Comparison of ENCODE assay signal across 26 cellular contexts in genomic region chr11:75073459-75074190, GRCh38. TPM values are rescaled to one million over a fixed set of nuclear protein-coding genes. Genes with fewer than 3 reads are reported as not detected.
DNase-seq lines count a peak whose midpoint lies in the region; ATAC-seq, FAIRE-seq and TF ChIP-seq lines count a peak whose summit lies in the region.
"Had no signal": no experiment of that assay in that cellular context is flagged by ENCODE, and none has a peak within 500 bp of the region (broad histone marks: within the 10 kb centered on the region; RNA-seq: fewer than 3 reads in every experiment).

No MANE protein-coding gene starts in this region.

- H3K27ac ChIP-seq in HepG2 (ENCODE audit: extremely low read length, insufficient read depth, low read length): no peak overlapping the region
- H3K27ac ChIP-seq in right lobe of liver: no peak overlapping the region
- H3K27ac ChIP-seq: right atrium auricular region, thoracic aorta had no signal

- intact Hi-C loops in HepG2 (cut with micrococcal nuclease; ENCODE audit: unreplicated experiment) (no loop called here), right lobe of liver (cut with DNase I) (no loop called here)
- intact Hi-C loops in activated T-helper 2 cell treated with anti-CD3 and anti-CD28 coated beads, Interferon-gamma antibody, Interleukin-2, Interleukin-4, amounts not matched to agents 10 μg/mL and 5 μg/mL and 100 μg/mL, durations not matched to agents 14 hours and 24 hours and 36 hours (cut with micrococcal nuclease): no loop called here

- H3K9ac ChIP-seq in HepG2 (ENCODE audit: insufficient read depth, low read depth, low read length) (no peak overlapping the region), Loucy (ENCODE audit: low read depth, low read length, poor library complexity, severe bottlenecking) (no peak overlapping the region)

- in situ Hi-C loops in HepG2 (cut with HindIII; ENCODE audit: extremely low pct_ligation_motif_present, low pct_unique_long_range_greater_than_20kb): no loop called here

- no peak for FAIRE-seq in HepG2 (lab: Jason Lieb, UNC)
- FAIRE-seq: GM12891 had no signal

- POLR2A ChIA-PET in HepG2 (lab: Yijun Ruan, JAX): no interaction called here

- H3K27me3 Mint-ChIP-seq in activated T-helper 2 cell treated with anti-CD3 and anti-CD28 coated beads, Interferon-gamma antibody, Interleukin-2, Interleukin-4, amounts not matched to agents 10 μg/mL and 5 μg/mL and 100 μg/mL, durations not matched to agents 14 hours and 24 hours and 36 hours (ENCODE audit: low read depth): peaks cover 27% of the 10 kb centered on the region

- H3K4me2 ChIP-seq in HepG2 (ENCODE audit: low read depth, low read length) (peak overlapping the region; percentile 48; the same call in 1 of the 2 replicates), Loucy (ENCODE audit: low read depth, low read length, poor library complexity, severe bottlenecking) (no peak overlapping the region)

- H3K27me3 ChIP-seq in HepG2 (ENCODE audit: control insufficient read depth in 1 of 2, insufficient read depth in 2 of 2, low read length in 2 of 2): no peaks in the 10 kb centered on the region
- H3K27me3 ChIP-seq in right lobe of liver: no peaks in the 10 kb centered on the region
- H3K27me3 ChIP-seq in Loucy (ENCODE audit: insufficient read depth, low read length, poor library complexity, severe bottlenecking): peaks cover 4% of the 10 kb centered on the region
- H3K27me3 ChIP-seq: right atrium auricular region had no signal

- H4K20me1 ChIP-seq in HepG2 (ENCODE audit: insufficient read depth, low read length): no peaks in the 10 kb centered on the region
- no peaks in the 10 kb centered on the region for H4K20me1 ChIP-seq in Loucy (ENCODE audit: insufficient read depth, low read length, poor library complexity, severe bottlenecking)

- TF ChIP-seq EP300 in HepG2 (IDR thresholded peaks at IDR 0.05; ENCODE audit: low read depth in 2 of 2, low read length in 2 of 2) (no peak), HepG2 (CRISPR knock-in tag; IDR thresholded peaks at IDR 0.05; ENCODE audit: borderline replicate concordance) (no peak)

- no peaks in the 10 kb centered on the region for H3K36me3 Mint-ChIP-seq in activated T-helper 2 cell treated with anti-CD3 and anti-CD28 coated beads, Interferon-gamma antibody, Interleukin-2, Interleukin-4, amounts not matched to agents 10 μg/mL and 5 μg/mL and 100 μg/mL, durations not matched to agents 14 hours and 24 hours and 36 hours (ENCODE audit: low read depth)
- H3K36me3 Mint-ChIP-seq: CD8-positive, alpha-beta memory T cell had no signal

- TF ChIP-seq POLR2A in HepG2 (IDR thresholded peaks at IDR 0.05; ENCODE audit: insufficient read depth in 1 of 2, low read depth in 2 of 2, low read length in 2 of 2) (no peak), right lobe of liver (IDR thresholded peaks at IDR 0.05) (no peak)

- H3K79me2 ChIP-seq in HepG2 (ENCODE audit: insufficient read depth, low read length): no peaks in the 10 kb centered on the region
- H3K79me2 ChIP-seq in Loucy (ENCODE audit: insufficient read depth, low read length): no peaks in the 10 kb centered on the region

- H3K27ac Mint-ChIP-seq in activated T-helper 2 cell treated with anti-CD3 and anti-CD28 coated beads, Interferon-gamma antibody, Interleukin-2, Interleukin-4, amounts not matched to agents 10 μg/mL and 5 μg/mL and 100 μg/mL, durations not matched to agents 14 hours and 24 hours and 36 hours: no peak overlapping the region
- H3K27ac Mint-ChIP-seq: CD8-positive, alpha-beta memory T cell; effector memory CD8-positive, alpha-beta T cell had no signal

- H3K9me3 Mint-ChIP-seq in activated T-helper 2 cell treated with anti-CD3 and anti-CD28 coated beads, Interferon-gamma antibody, Interleukin-2, Interleukin-4, amounts not matched to agents 10 μg/mL and 5 μg/mL and 100 μg/mL, durations not matched to agents 14 hours and 24 hours and 36 hours: peaks cover 2% of the 10 kb centered on the region

- H3K4me3 Mint-ChIP-seq in activated T-helper 2 cell treated with anti-CD3 and anti-CD28 coated beads, Interferon-gamma antibody, Interleukin-2, Interleukin-4, amounts not matched to agents 10 μg/mL and 5 μg/mL and 100 μg/mL, durations not matched to agents 14 hours and 24 hours and 36 hours (ENCODE audit: low read depth): no peak overlapping the region
- H3K4me3 Mint-ChIP-seq: CD8-positive, alpha-beta memory T cell; effector memory CD8-positive, alpha-beta T cell had no signal

- no peaks in the 10 kb centered on the region for H3F3A ChIP-seq in Loucy (ENCODE audit: low read depth)

- 38% methylated on average over 3 of the region's 3 CpGs for WGBS in HepG2 (ENCODE audit: low lambda C conversion rate)
- 65% methylated on average over 2 of the region's 3 CpGs for WGBS in right lobe of liver (ENCODE audit: insufficient coverage, low coverage, low lambda C conversion rate, missing lambda C conversion rate)

- no peaks in the 10 kb centered on the region for H3K9me2 ChIP-seq in Loucy (replicated peaks; ENCODE audit: low read depth, low read length)

- no TSS peak for BruUV-seq in HepG2 (replicated peaks; lab: Mats Ljungman, UMichigan)

- H2AFZ ChIP-seq in HepG2 (ENCODE audit: low read length) (no peak overlapping the region), Loucy (ENCODE audit: low read length) (no peak overlapping the region)

- H3K4me3 ChIP-seq in HepG2 (replicated peaks in 1 of 3; ENCODE audit: insufficient read depth in 1 of 3, low read depth in 2 of 3, low read length in 3 of 3) (no peak overlapping the region), right lobe of liver (no peak overlapping the region), Loucy (ENCODE audit: low read length, poor library complexity, severe bottlenecking) (no peak overlapping the region), choroid plexus epithelial cell (ENCODE audit: low read depth, low read length) (no peak overlapping the region)
- H3K4me3 ChIP-seq: lung, right atrium auricular region, thoracic aorta had no signal

- H3K9me3 ChIP-seq in HepG2 (ENCODE audit: low read length): no peaks in the 10 kb centered on the region
- H3K9me3 ChIP-seq in right lobe of liver: no peaks in the 10 kb centered on the region
- H3K9me3 ChIP-seq in Loucy (ENCODE audit: insufficient read depth, low read depth, low read length): no peaks in the 10 kb centered on the region
- H3K9me3 ChIP-seq: right atrium auricular region, thoracic aorta had no signal

- H3K4me1 Mint-ChIP-seq in activated T-helper 2 cell treated with anti-CD3 and anti-CD28 coated beads, Interferon-gamma antibody, Interleukin-2, Interleukin-4, amounts not matched to agents 10 μg/mL and 5 μg/mL and 100 μg/mL, durations not matched to agents 14 hours and 24 hours and 36 hours (ENCODE audit: low read depth): peaks cover 4% of the 10 kb centered on the region
- H3K4me1 Mint-ChIP-seq: CD8-positive, alpha-beta memory T cell had no signal

- peak; percentile 82 for ATAC-seq in HepG2
- ATAC-seq in right lobe of liver: no peak
- ATAC-seq in HG02798 (IDR thresholded peaks at IDR 0.05; ENCODE audit: poor library complexity, unreplicated experiment): no peak
- ATAC-seq: effector memory CD8-positive, alpha-beta T cell had no signal

- DNase-seq in HepG2 (ENCODE audit: low spot score): peak; percentile 7
- no peak for DNase-seq in right lobe of liver
- no peak for DNase-seq in choroid plexus epithelial cell (ENCODE audit: low read depth)
- DNase-seq in activated T-helper 2 cell treated with anti-CD3 and anti-CD28 coated beads, Interferon-gamma antibody, Interleukin-2, Interleukin-4, amounts not matched to agents 10 μg/mL and 5 μg/mL and 100 μg/mL, durations not matched to agents 14 hours and 24 hours and 36 hours (ENCODE audit: low spot score): no peak
- DNase-seq in COLO668 (lab: John Stamatoyannopoulos, UW; ENCODE audit: unreplicated experiment): no peak
- no peak for DNase-seq in AG08395 (ENCODE audit: low spot score)
- DNase-seq: activated CD4-positive, alpha-beta T cell treated with anti-CD3 and anti-CD28 coated beads, Interleukin-2, amount 50 U/mL, for 4 hours; activated naive CD4-positive, alpha-beta T cell; amygdala; CD8-positive, alpha-beta memory T cell; effector memory CD8-positive, alpha-beta T cell; H7; head of caudate nucleus; NCI-H1092 treated with DMSO at 0.1 percent for 48 hours; NCI-H524; nucleus accumbens; SIG-M5; stimulated activated CD4-positive, alpha-beta T cell treated with anti-CD3 and anti-CD28 coated beads, Interleukin-15, amount 100 ng/mL, for 24 hours had no signal

- H3K36me3 ChIP-seq in HepG2 (replicated peaks in 1 of 2; ENCODE audit: control insufficient read depth in 1 of 2, insufficient read depth in 2 of 2, low read length in 2 of 2) (no peaks in the 10 kb centered on the region), right lobe of liver (no peaks in the 10 kb centered on the region), Loucy (ENCODE audit: insufficient read depth, low read length) (no peaks in the 10 kb centered on the region)
- H3K36me3 ChIP-seq: right atrium auricular region, thoracic aorta had no signal

- TF ChIP-seq CTCF in HepG2 (CRISPR knock-in tag; IDR thresholded peaks at IDR 0.05): no peak
- TF ChIP-seq CTCF in right lobe of liver (IDR thresholded peaks at IDR 0.05): no peak
- peak; percentile 48; the same call in 1 of the 2 replicates for TF ChIP-seq CTCF in Loucy (conservative IDR thresholded peaks at IDR 0.05; ENCODE audit: low read length)
- TF ChIP-seq CTCF in choroid plexus epithelial cell (conservative IDR thresholded peaks at IDR 0.05; ENCODE audit: low read depth, low read length): peak; percentile 36

- no peak for TF ChIP-seq RAD21 in HepG2 (CRISPR knock-in tag; IDR thresholded peaks at IDR 0.05)

- CTCF ChIA-PET in HepG2 (lab: Yijun Ruan, JAX; ENCODE audit: low intra/inter-chr PET ratio, low total read pairs): no interaction called here

- H3K4me1 ChIP-seq in HepG2 (ENCODE audit: insufficient read depth, low read length) (peaks cover 18% of the 10 kb centered on the region), right lobe of liver (no peaks in the 10 kb centered on the region), Loucy (ENCODE audit: insufficient read depth, low read length, poor library complexity, severe bottlenecking) (no peaks in the 10 kb centered on the region)
- H3K4me1 ChIP-seq: right atrium auricular region had no signal

RNA-seq across cellular contexts. Expression of gene OR2AT4, which starts 23.1 kb away (rescaled TPM):
- total RNA-seq in HepG2 (2016; rRNA removed; fragmentation: Illumina TruSeq; extraction: Trizol) (not detected in 2 replicates), right lobe of liver (not detected)
- total RNA-seq in HepG2 (2016; cell fraction: cytosol; rRNA removed; fragmentation: Illumina TruSeq; extraction: Trizol; ENCODE audit: low read depth): not detected in 2 replicates
- total RNA-seq in HepG2 (2016; cell fraction: insoluble cytoplasmic fraction; rRNA removed; fragmentation: Illumina TruSeq; extraction: Trizol): not detected in 2 replicates
- not detected in 2 replicates for total RNA-seq in HepG2 (2016; cell fraction: membrane; rRNA removed; fragmentation: Illumina TruSeq; extraction: Trizol)
- total RNA-seq in HepG2 (2016; cell fraction: nucleus; rRNA removed; fragmentation: Illumina TruSeq; extraction: Trizol): not detected in 2 replicates
- polyA plus RNA-seq in HepG2 (2011; rRNA removed): not detected in 2 replicates
- not detected in 2 replicates for polyA plus RNA-seq in HepG2 (2011; cell fraction: cytosol; rRNA removed)
- not detected in 2 replicates for polyA plus RNA-seq in HepG2 (2011; cell fraction: nucleus; rRNA removed)
- not detected in 2 replicates for polyA plus RNA-seq in HepG2 (2012)
- not detected in 2 replicates for polyA plus RNA-seq in HepG2 (2016; cell fraction: cytosol; fragmentation: Illumina TruSeq; extraction: Trizol; ENCODE audit: low read depth)
- not detected in 2 replicates for polyA plus RNA-seq in HepG2 (2016; cell fraction: insoluble cytoplasmic fraction; fragmentation: Illumina TruSeq; extraction: Trizol; ENCODE audit: low read depth)
- polyA plus RNA-seq in HepG2 (2016; cell fraction: membrane; fragmentation: Illumina TruSeq; extraction: Trizol; ENCODE audit: low read depth): not detected in 2 replicates
- polyA plus RNA-seq in HepG2 (2016; cell fraction: nucleus; fragmentation: Illumina TruSeq; extraction: Trizol; ENCODE audit: insufficient read depth, low read depth): not detected in 2 replicates
- polyA minus RNA-seq in HepG2 (2011; rRNA and poly(A)+ RNA removed; ENCODE audit: low replicate concordance): not detected in 2 replicates
- polyA minus RNA-seq in HepG2 (2011; cell fraction: cytosol; rRNA and poly(A)+ RNA removed): not detected in 2 replicates
- not detected in 2 replicates for polyA minus RNA-seq in HepG2 (2011; cell fraction: nucleus; rRNA and poly(A)+ RNA removed)
- total RNA-seq in activated T-helper 2 cell treated with anti-CD3 and anti-CD28 coated beads, Interferon-gamma antibody, Interleukin-2, Interleukin-4, amounts not matched to agents 10 μg/mL and 5 μg/mL and 100 μg/mL, durations not matched to agents 14 hours and 24 hours and 36 hours: not detected in 2 replicates
- total RNA-seq: CD8-positive, alpha-beta memory T cell; fibroblast of lung; H7; lung; right atrium auricular region; T-helper 1 cell treated with Interleukin-12 subunit alpha and Interleukin-12 subunit beta and Interleukin-4 antibody, amounts not matched to agents 30 ng/mL and 1 ng/mL, for 36 hours; thoracic aorta had no signal
- polyA plus RNA-seq: CD8-positive, alpha-beta memory T cell; fibroblast of lung; lung had no signal

Comparison
In these comparisons a context has a peak if more than half of its experiments do, and no peak if none do; other contexts are left out.
1. CTCF ChIP-seq: peak in Loucy (single experiment) and choroid plexus epithelial cell (single experiment); none in HepG2 (single experiment) and right lobe of liver (0 of 4).